25 cellular contexts compared by ENCODE assay signal in the genomic region with DNA sequence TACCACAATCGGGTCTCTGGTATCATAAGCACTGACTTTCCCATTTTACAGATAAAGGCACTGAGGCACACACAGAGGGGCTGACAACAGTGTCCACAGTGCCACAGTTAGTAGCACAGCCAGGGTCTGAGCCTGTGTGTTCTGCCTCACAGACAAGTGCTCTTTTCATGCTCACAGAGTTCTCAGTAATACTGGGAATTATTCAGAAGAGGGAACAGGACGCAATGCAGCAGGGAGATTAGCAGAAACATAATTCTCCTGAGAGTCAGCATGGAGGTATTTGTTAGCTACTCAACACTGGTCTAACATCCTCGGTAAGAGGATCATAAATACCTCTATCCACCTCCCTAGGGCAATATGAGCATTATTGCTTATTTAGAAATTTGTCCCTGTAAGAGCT.
DNase-seq lines count a peak whose midpoint lies in the region; ATAC-seq, FAIRE-seq and TF ChIP-seq lines count a peak whose summit lies in the region.
"Had no signal": no experiment of that assay in that cellular context is flagged by ENCODE, and none has a peak within 500 bp of the region (broad histone marks: within the 10 kb centered on the region; RNA-seq: fewer than 3 reads in every experiment).

No MANE protein-coding gene starts in this region.

- TF ChIP-seq CTCF in D721Med (IDR thresholded peaks at IDR 0.05; ENCODE audit: insufficient read depth, missing control alignments): no peak
- no peak for TF ChIP-seq CTCF in smooth muscle cell (IDR thresholded peaks at IDR 0.05; ENCODE audit: borderline replicate concordance, insufficient read depth, poor library complexity, severe bottlenecking)
- TF ChIP-seq CTCF in neural progenitor cell (IDR thresholded peaks at IDR 0.05): no peak
- no peak for TF ChIP-seq CTCF in gastrocnemius medialis (IDR thresholded peaks at IDR 0.05 in 4 of 5, conservative IDR thresholded peaks at IDR 0.05 in 1 of 5)

- no peaks in the 10 kb centered on the region for H3K27me3 ChIP-seq in smooth muscle cell (ENCODE audit: low read depth)
- H3K27me3 ChIP-seq in neural progenitor cell: no peaks in the 10 kb centered on the region
- no peaks in the 10 kb centered on the region for H3K27me3 ChIP-seq in gastrocnemius medialis
- H3K27me3 ChIP-seq: BE2C, SJSA1 had no signal

- ATAC-seq in gastrocnemius medialis: no peak
- no peak for ATAC-seq in HG03108 (IDR thresholded peaks at IDR 0.05; ENCODE audit: unreplicated experiment)

- FAIRE-seq in D721Med (lab: Jason Lieb, UNC): peak; percentile 87
- FAIRE-seq: GM18507 had no signal

- intact Hi-C loops in gastrocnemius medialis (cut with DNase I; ENCODE audit: low total_unique reads): no loop called here

- H3K27me3 Mint-ChIP-seq in neural progenitor cell (ENCODE audit: insufficient read depth, low read depth): no peaks in the 10 kb centered on the region

- in situ Hi-C loops in gastrocnemius medialis (cut with MboI; ENCODE audit: low sequenced_read_pairs in 4 of 4): no loop called here

- H3K9me3 ChIP-seq in smooth muscle cell (replicated peaks; ENCODE audit: low read depth) (no peaks in the 10 kb centered on the region), neural progenitor cell (ENCODE audit: low read depth) (no peaks in the 10 kb centered on the region), gastrocnemius medialis (no peaks in the 10 kb centered on the region)
- H3K9me3 ChIP-seq: BE2C, SJSA1 had no signal

- peak overlapping the region; percentile 59 for H3K27ac ChIP-seq in smooth muscle cell (ENCODE audit: low read depth)
- no peak overlapping the region for H3K27ac ChIP-seq in neural progenitor cell
- H3K27ac ChIP-seq in gastrocnemius medialis: peak overlapping the region in 2 of 4 donors; percentile 31 to 39
- H3K27ac ChIP-seq: GM23248, PC-9, SJSA1 had no signal

- H3F3A ChIP-seq in smooth muscle cell (ENCODE audit: low read depth) (no peaks in the 10 kb centered on the region), neural progenitor cell (ENCODE audit: low read depth) (no peaks in the 10 kb centered on the region)

- 39% methylated on average over 3 of the region's 3 CpGs for WGBS in smooth muscle cell (ENCODE audit: low lambda C conversion rate)

- H3K4me1 ChIP-seq in smooth muscle cell (ENCODE audit: low read depth) (no peaks in the 10 kb centered on the region), neural progenitor cell (no peaks in the 10 kb centered on the region), gastrocnemius medialis (peaks cover 0 to 10% of the 10 kb centered on the region in 2 donors)
- H3K4me1 ChIP-seq: BE2C, SJSA1 had no signal

- H2AFZ ChIP-seq in smooth muscle cell (ENCODE audit: low read depth) (peak overlapping the region; percentile 17), neural progenitor cell (replicated peaks) (no peak overlapping the region)
- H2AFZ ChIP-seq: GM23248, PC-9 had no signal

- H4K20me1 ChIP-seq in smooth muscle cell (ENCODE audit: low read depth) (no peaks in the 10 kb centered on the region), neural progenitor cell (ENCODE audit: low read depth) (no peaks in the 10 kb centered on the region)

- no peak overlapping the region for H3K4me2 ChIP-seq in smooth muscle cell
- no peak overlapping the region for H3K4me2 ChIP-seq in neural progenitor cell
- H3K4me2 ChIP-seq: PC-9 had no signal

- no peaks in the 10 kb centered on the region for H3K36me3 Mint-ChIP-seq in neural progenitor cell
- H3K36me3 Mint-ChIP-seq: CD14-positive monocyte; CD8-positive, alpha-beta memory T cell had no signal

- H3K79me2 ChIP-seq in smooth muscle cell (ENCODE audit: low read depth) (no peaks in the 10 kb centered on the region), neural progenitor cell (ENCODE audit: low read depth) (no peaks in the 10 kb centered on the region)

- TF ChIP-seq POLR2A in gastrocnemius medialis (IDR thresholded peaks at IDR 0.05): no peak

- H3K9ac ChIP-seq in smooth muscle cell (ENCODE audit: low read depth): no peak overlapping the region
- no peak overlapping the region for H3K9ac ChIP-seq in neural progenitor cell
- H3K9ac ChIP-seq: GM23248 had no signal

- H3K4me3 ChIP-seq in smooth muscle cell (no peak overlapping the region), neural progenitor cell (no peak overlapping the region), gastrocnemius medialis (no peak overlapping the region)
- H3K4me3 ChIP-seq: GM23248, PC-9, SJSA1 had no signal

- no peaks in the 10 kb centered on the region for H3K4me1 Mint-ChIP-seq in neural progenitor cell
- H3K4me1 Mint-ChIP-seq: CD8-positive, alpha-beta memory T cell; H9 had no signal

- H3K4me3 Mint-ChIP-seq in neural progenitor cell: no peak overlapping the region
- H3K4me3 Mint-ChIP-seq: CD14-positive monocyte; CD8-positive, alpha-beta memory T cell; H9 had no signal

- peaks cover 2% of the 10 kb centered on the region for H3K9me3 Mint-ChIP-seq in neural progenitor cell
- H3K9me3 Mint-ChIP-seq: CD8-positive, alpha-beta memory T cell; H9 had no signal

- DNase-seq in D721Med (ENCODE audit: insufficient read length, low spot score) (peak; percentile 28), NCI-H82 (lab: John Stamatoyannopoulos, UW) (peak; percentile 72), islet precursor cell (peak; percentile 68), smooth muscle cell (lab: John Stamatoyannopoulos, UW; ENCODE audit: unreplicated experiment) (no peak), H4 (ENCODE audit: low spot score) (no peak), neural progenitor cell (ENCODE audit: low spot score) (no peak), gastrocnemius medialis (no peak)
- DNase-seq: BE2C; Calu3; CD8-positive, alpha-beta memory T cell; GM23248; H9; IMR-90; NCI-H1092; NCI-H1417 treated with DMSO at 0.1 percent for 48 hours; NCI-H1694 treated with DMSO at 0.1 percent for 48 hours; NCI-H2081; NCI-H345; NCI-H510A treated with DMSO at 0.1 percent for 48 hours; Right ventricle myocardium superior had no signal

- no peak overlapping the region for H3K27ac Mint-ChIP-seq in neural progenitor cell
- H3K27ac Mint-ChIP-seq: CD14-positive monocyte; CD8-positive, alpha-beta memory T cell; H9 had no signal

- no peaks in the 10 kb centered on the region for H3K36me3 ChIP-seq in smooth muscle cell (ENCODE audit: low read depth)
- H3K36me3 ChIP-seq in neural progenitor cell: no peaks in the 10 kb centered on the region
- H3K36me3 ChIP-seq in gastrocnemius medialis: no peaks in the 10 kb centered on the region
- H3K36me3 ChIP-seq: BE2C, SJSA1 had no signal

Comparison
In these comparisons a context has a peak if more than half of its experiments do, and no peak if none do; other contexts are left out.
1. DNase-seq: peak in D721Med (single experiment), NCI-H82 (single experiment) and islet precursor cell (single experiment); none in smooth muscle cell (single experiment), H4 (single experiment), neural progenitor cell (single experiment) and gastrocnemius medialis (0 of 2).